ENCODE assay signal across 18 cellular contexts in genomic region chr15:66089049-66089448, GRCh38.
DNase-seq lines count a peak whose midpoint lies in the region; ATAC-seq and TF ChIP-seq lines count a peak whose summit lies in the region.
"Had no signal": no experiment of that assay in that cellular context is flagged by ENCODE, and none has a peak within 500 bp of the region (broad histone marks: within the 10 kb centered on the region; RNA-seq: fewer than 3 reads in every experiment).

No MANE protein-coding gene starts in this region.

- TF ChIP-seq CTCF in VCaP (conservative IDR thresholded peaks at IDR 0.05) (no peak), gastrocnemius medialis (IDR thresholded peaks at IDR 0.05 in 4 of 5, conservative IDR thresholded peaks at IDR 0.05 in 1 of 5) (no peak), gastroesophageal sphincter (IDR thresholded peaks at IDR 0.05) (no peak)

- H3K27ac ChIP-seq in VCaP (peak overlapping the region; percentile 48), gastrocnemius medialis (peak overlapping the region in 1 of 4 donors; percentile 35), gastroesophageal sphincter (peak overlapping the region in 1 of 4 donors; percentile 31)
- H3K27ac ChIP-seq: adrenal gland, SJSA1 had no signal

- H3K9me3 ChIP-seq in gastrocnemius medialis = no peaks in the 10 kb centered on the region
- H3K9me3 ChIP-seq in gastroesophageal sphincter = no peaks in the 10 kb centered on the region
- H3K9me3 ChIP-seq: adrenal gland, SJSA1 had no signal

- TF ChIP-seq POLR2A in gastrocnemius medialis (IDR thresholded peaks at IDR 0.05) (no peak), gastroesophageal sphincter (IDR thresholded peaks at IDR 0.05) (no peak), GM18505 (IDR thresholded peaks at IDR 0.05; ENCODE audit: borderline replicate concordance, extremely low read depth, insufficient read depth, insufficient read length) (no peak)

- no peak for TF ChIP-seq EP300 in gastroesophageal sphincter (IDR thresholded peaks at IDR 0.05)

- H3K36me3 ChIP-seq in gastrocnemius medialis (no peaks in the 10 kb centered on the region), gastroesophageal sphincter (no peaks in the 10 kb centered on the region)
- H3K36me3 ChIP-seq: adrenal gland, SJSA1 had no signal

- intact Hi-C loops in Right ventricle myocardium superior (cut with DNase I) (no loop called here), gastrocnemius medialis (cut with DNase I; ENCODE audit: low total_unique reads) (no loop called here)

- peak; percentile 86 for DNase-seq in Right ventricle myocardium superior
- DNase-seq in medulla oblongata (ENCODE audit: extremely low spot score) = peak; percentile 6
- peak; percentile 15 to 52 for DNase-seq in gastrocnemius medialis
- DNase-seq: activated naive CD4-positive, alpha-beta T cell; activated T-cell treated with anti-CD3 and anti-CD28 coated beads, Interleukin-2, amount 50 U/mL, for 24 hours; GF-D8; H9; NCI-H1092 treated with DMSO at 0.1 percent for 48 hours; NCI-H187 treated with DMSO at 0.1 percent for 48 hours; NCI-H526 had no signal

- H3K4me1 ChIP-seq in gastrocnemius medialis (peaks cover 4 to 18% of the 10 kb centered on the region in 2 donors), gastroesophageal sphincter (peaks cover 0 to 19% (median 0%) of the 10 kb centered on the region in 3 donors)
- H3K4me1 ChIP-seq: adrenal gland, SJSA1 had no signal

- H3K4me3 ChIP-seq in gastrocnemius medialis = no peak overlapping the region
- no peak overlapping the region for H3K4me3 ChIP-seq in gastroesophageal sphincter
- H3K4me3 ChIP-seq: adrenal gland, SJSA1 had no signal

- in situ Hi-C loops in gastrocnemius medialis (cut with MboI; ENCODE audit: low sequenced_read_pairs in 4 of 4) = no loop called here

- WGBS in gastroesophageal sphincter (ENCODE audit: low coverage in 1 of 2), 2 donors = 10 to 60% methylated on average over 3 to 6 of the region's 7 CpGs

- ATAC-seq in Right ventricle myocardium superior (ENCODE audit: poor library complexity) = peak; percentile 98
- ATAC-seq in gastrocnemius medialis = peak; percentile 84 to 92
- no peak for ATAC-seq in gastroesophageal sphincter
- ATAC-seq in HG02840 (IDR thresholded peaks at IDR 0.05; ENCODE audit: low FRiP score, unreplicated experiment) = no peak
- no peak for ATAC-seq in GM18505 (IDR thresholded peaks at IDR 0.05; ENCODE audit: unreplicated experiment)
- no peak for ATAC-seq in GM18907 (IDR thresholded peaks at IDR 0.05; ENCODE audit: unreplicated experiment)
- ATAC-seq: Panc1 had no signal

- H3K27me3 ChIP-seq in gastrocnemius medialis (no peaks in the 10 kb centered on the region), gastroesophageal sphincter (peaks cover 7% of the 10 kb centered on the region)
- H3K27me3 ChIP-seq: adrenal gland had no signal

Comparison
In these comparisons a context has a peak if more than half of its experiments do, and no peak if none do; other contexts are left out.
1. ATAC-seq: peak in Right ventricle myocardium superior (single experiment) and gastrocnemius medialis (2 of 2); none in gastroesophageal sphincter (single experiment), HG02840 (single experiment), GM18505 (single experiment) and GM18907 (single experiment).
2. DNase-seq: peak in every context shown above with its lines; median percentile 86 in Right ventricle myocardium superior; 34 in gastrocnemius medialis; 6 in medulla oblongata.